14 cellular contexts compared by ENCODE assay signal in the genomic region with DNA sequence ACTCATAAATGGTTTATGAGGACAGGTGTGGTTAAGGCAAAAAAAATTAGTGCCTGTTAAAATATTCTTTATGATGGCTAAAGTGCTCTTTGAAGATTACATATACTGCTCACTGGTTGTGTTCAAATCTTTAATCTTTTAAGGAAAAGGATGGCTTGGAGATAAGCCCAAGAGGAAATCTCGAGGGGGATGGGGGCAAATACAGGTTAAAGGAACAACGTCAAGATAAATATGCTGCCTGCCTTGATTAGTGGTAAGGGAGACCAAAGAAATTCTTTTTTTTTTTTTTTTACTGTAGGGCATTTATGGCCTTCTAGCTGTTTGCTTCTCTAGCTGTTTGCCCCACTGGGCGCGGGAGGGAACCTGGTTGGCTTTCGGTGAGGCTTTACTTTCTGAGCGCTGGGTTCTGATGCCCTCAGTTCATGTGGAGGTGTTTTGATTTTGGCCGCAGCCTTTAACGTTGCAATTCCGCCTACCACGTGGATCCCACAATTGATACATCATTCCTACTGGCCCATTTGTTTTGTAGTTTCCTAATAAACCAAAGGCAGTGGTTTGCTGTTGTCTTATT. TPM values are rescaled to one million over a fixed set of nuclear protein-coding genes. Genes with fewer than 3 reads are reported as not detected.
DNase-seq lines count a peak whose midpoint lies in the region; ATAC-seq lines count a peak whose summit lies in the region.
"Had no signal": no experiment of that assay in that cellular context is flagged by ENCODE, and none has a peak within 500 bp of the region (broad histone marks: within the 10 kb centered on the region; RNA-seq: fewer than 3 reads in every experiment).

No MANE protein-coding gene starts in this region.

- no peaks in the 10 kb centered on the region for H3K27me3 Mint-ChIP-seq in activated T-cell treated with anti-CD3 and anti-CD28 coated beads, Interleukin-2, amount 50 U/mL, for 24 hours
- H3K27me3 Mint-ChIP-seq in activated CD8-positive, alpha-beta T cell treated with anti-CD3 and anti-CD28 coated beads, Interleukin-2, amount 10 ng/mL, durations not matched to agents 7 days and 5 days (ENCODE audit: low read depth) = no peaks in the 10 kb centered on the region
- peaks cover 10 to 12% (median 11%) of the 10 kb centered on the region in 3 donors for H3K27me3 Mint-ChIP-seq in immature natural killer cell (ENCODE audit: low read depth in 3 of 3)

- peaks cover 79% of the 10 kb centered on the region for H3K4me1 Mint-ChIP-seq in activated T-cell treated with anti-CD3 and anti-CD28 coated beads, Interleukin-2, amount 50 U/mL, for 24 hours (ENCODE audit: low read depth)
- H3K4me1 Mint-ChIP-seq in activated CD8-positive, alpha-beta T cell treated with anti-CD3 and anti-CD28 coated beads, Interleukin-2, amount 10 ng/mL, durations not matched to agents 7 days and 5 days (ENCODE audit: low read depth) = peaks cover 74% of the 10 kb centered on the region
- peaks cover 59 to 73% of the 10 kb centered on the region in 2 donors for H3K4me1 Mint-ChIP-seq in immature natural killer cell
- peaks cover 78% of the 10 kb centered on the region for H3K4me1 Mint-ChIP-seq in stimulated activated effector memory CD8-positive, alpha-beta T cell treated with anti-CD3 and anti-CD28 coated beads, Interleukin-12 subunit alpha, Interleukin-12 subunit beta, amount 100 ng/mL, for 72 hours

- peak overlapping the region; percentile 95 for H3K4me3 Mint-ChIP-seq in activated T-cell treated with anti-CD3 and anti-CD28 coated beads, Interleukin-2, amount 50 U/mL, for 24 hours
- peak overlapping the region; percentile 99 for H3K4me3 Mint-ChIP-seq in activated CD8-positive, alpha-beta T cell treated with anti-CD3 and anti-CD28 coated beads, Interleukin-2, amount 10 ng/mL, durations not matched to agents 7 days and 5 days
- no peak overlapping the region for H3K4me3 Mint-ChIP-seq in immature natural killer cell
- peak overlapping the region; percentile 96 for H3K4me3 Mint-ChIP-seq in stimulated activated effector memory CD8-positive, alpha-beta T cell treated with anti-CD3 and anti-CD28 coated beads, Interleukin-12 subunit alpha, Interleukin-12 subunit beta, amount 100 ng/mL, for 72 hours

- POLR2A ChIA-PET in activated CD8-positive, alpha-beta T cell treated with anti-CD3 and anti-CD28 coated beads, Interleukin-2, amount 10 ng/mL, durations not matched to agents 7 days and 5 days (lab: Charles Lee) = interaction anchor here (0.9 to 12.1 kb wide), 6 partner anchors 10 to 396 kb away, joined by 3 to 260 read pairs (median 4); no protein-coding TSS in a partner anchor

- CTCF ChIA-PET in activated CD8-positive, alpha-beta T cell treated with anti-CD3 and anti-CD28 coated beads, Interleukin-2, amount 10 ng/mL, durations not matched to agents 7 days and 5 days (lab: Charles Lee) = interaction anchor here (3.3 to 12.7 kb wide), 9 partner anchors 10 to 979 kb away, joined by 19 to 242 read pairs (median 79); no protein-coding TSS in a partner anchor

- no peak for DNase-seq in activated T-cell treated with anti-CD3 and anti-CD28 coated beads, Interleukin-2, amount 50 U/mL, for 24 hours
- no peak for DNase-seq in activated T-cell treated with anti-CD3 and anti-CD28 coated beads, Interleukin-2, amount 50 U/mL, for 1 hour
- peak; percentile 19 for DNase-seq in activated CD8-positive, alpha-beta T cell treated with anti-CD3 and anti-CD28 coated beads, Interleukin-2, amount 10 ng/mL, durations not matched to agents 7 days and 5 days
- DNase-seq in immature natural killer cell = no peak
- DNase-seq in stimulated activated effector memory CD8-positive, alpha-beta T cell treated with anti-CD3 and anti-CD28 coated beads, Interleukin-12 subunit alpha, Interleukin-12 subunit beta, amount 100 ng/mL, for 72 hours (ENCODE audit: low spot score in 2 of 2) = no peak
- no peak for DNase-seq in NCI-H748 (lab: John Stamatoyannopoulos, UW; ENCODE audit: unreplicated experiment)
- DNase-seq: ACHN; activated CD4-positive, alpha-beta T cell treated with anti-CD3 and anti-CD28 coated beads for 4 hours; effector CD4-positive, alpha-beta T cell; GOT3; stimulated activated CD4-positive, alpha-beta T cell treated with anti-CD3 and anti-CD28 coated beads, Interleukin-12 subunit alpha, Interleukin-12 subunit beta, amount 100 ng/mL, for 4 hours had no signal

- H3K9me3 Mint-ChIP-seq in activated T-cell treated with anti-CD3 and anti-CD28 coated beads, Interleukin-2, amount 50 U/mL, for 24 hours = no peaks in the 10 kb centered on the region
- no peaks in the 10 kb centered on the region for H3K9me3 Mint-ChIP-seq in activated CD8-positive, alpha-beta T cell treated with anti-CD3 and anti-CD28 coated beads, Interleukin-2, amount 10 ng/mL, durations not matched to agents 7 days and 5 days (ENCODE audit: insufficient read depth)
- H3K9me3 Mint-ChIP-seq in immature natural killer cell = no peaks in the 10 kb centered on the region
- H3K9me3 Mint-ChIP-seq in stimulated activated effector memory CD8-positive, alpha-beta T cell treated with anti-CD3 and anti-CD28 coated beads, Interleukin-12 subunit alpha, Interleukin-12 subunit beta, amount 100 ng/mL, for 72 hours = no peaks in the 10 kb centered on the region

- peak overlapping the region; percentile 100 for H3K27ac Mint-ChIP-seq in activated T-cell treated with anti-CD3 and anti-CD28 coated beads, Interleukin-2, amount 50 U/mL, for 24 hours
- peak overlapping the region; percentile 77 for H3K27ac Mint-ChIP-seq in activated CD8-positive, alpha-beta T cell treated with anti-CD3 and anti-CD28 coated beads, Interleukin-2, amount 10 ng/mL, durations not matched to agents 7 days and 5 days
- peak overlapping the region in 5 of 6 donors; percentile 3 to 66 (median 48) for H3K27ac Mint-ChIP-seq in immature natural killer cell
- peak overlapping the region; percentile 94 for H3K27ac Mint-ChIP-seq in stimulated activated effector memory CD8-positive, alpha-beta T cell treated with anti-CD3 and anti-CD28 coated beads, Interleukin-12 subunit alpha, Interleukin-12 subunit beta, amount 100 ng/mL, for 72 hours

- ATAC-seq in activated CD8-positive, alpha-beta T cell treated with anti-CD3 and anti-CD28 coated beads, Interleukin-2, amount 10 ng/mL, durations not matched to agents 7 days and 5 days = no peak
- ATAC-seq in stimulated activated effector memory CD8-positive, alpha-beta T cell treated with anti-CD3 and anti-CD28 coated beads, Interleukin-12 subunit alpha, Interleukin-12 subunit beta, amount 100 ng/mL, for 72 hours = no peak
- no peak for ATAC-seq in GM21390 (IDR thresholded peaks at IDR 0.05; ENCODE audit: unreplicated experiment)
- no peak for ATAC-seq in GM19467 (IDR thresholded peaks at IDR 0.05; ENCODE audit: unreplicated experiment)
- ATAC-seq: gastroesophageal sphincter had no signal

- H3K36me3 Mint-ChIP-seq in activated T-cell treated with anti-CD3 and anti-CD28 coated beads, Interleukin-2, amount 50 U/mL, for 24 hours (ENCODE audit: low read depth) = peaks cover 100% of the 10 kb centered on the region
- H3K36me3 Mint-ChIP-seq in activated CD8-positive, alpha-beta T cell treated with anti-CD3 and anti-CD28 coated beads, Interleukin-2, amount 10 ng/mL, durations not matched to agents 7 days and 5 days (ENCODE audit: low read depth) = peaks cover 96% of the 10 kb centered on the region
- H3K36me3 Mint-ChIP-seq in immature natural killer cell = peaks cover 16 to 51% (median 17%) of the 10 kb centered on the region in 3 donors
- peaks cover 100% of the 10 kb centered on the region for H3K36me3 Mint-ChIP-seq in stimulated activated effector memory CD8-positive, alpha-beta T cell treated with anti-CD3 and anti-CD28 coated beads, Interleukin-12 subunit alpha, Interleukin-12 subunit beta, amount 100 ng/mL, for 72 hours

RNA-seq across cellular contexts. Expression of gene CCND2, which starts 5.6 kb away (rescaled TPM):
- total RNA-seq in activated CD8-positive, alpha-beta T cell treated with anti-CD3 and anti-CD28 coated beads, Interleukin-2, amount 10 ng/mL, durations not matched to agents 7 days and 5 days = 100 to 1,000 TPM; 572 to 592 TPM
- 10 to 100 TPM; 47.5 to 83.3 (median 71.4) TPM for polyA plus RNA-seq in immature natural killer cell

RNA-seq across cellular contexts. Expression of gene TIGAR, which starts 41.8 kb away (rescaled TPM):
- total RNA-seq in activated CD8-positive, alpha-beta T cell treated with anti-CD3 and anti-CD28 coated beads, Interleukin-2, amount 10 ng/mL, durations not matched to agents 7 days and 5 days = 10 to 100 TPM; 14.7 to 15.8 TPM
- 1 to 10 TPM; 2.1 to 8.9 (median 4.3) TPM for polyA plus RNA-seq in immature natural killer cell

Comparison
In these comparisons a context has a peak if more than half of its experiments do, and no peak if none do; other contexts are left out.
1. H3K27ac Mint-ChIP-seq: peak in every context shown above with its lines; median percentile 100 in activated T-cell treated with anti-CD3 and anti-CD28 coated beads, Interleukin-2, amount 50 U/mL, for 24 hours; 94 in stimulated activated effector memory CD8-positive, alpha-beta T cell treated with anti-CD3 and anti-CD28 coated beads, Interleukin-12 subunit alpha, Interleukin-12 subunit beta, amount 100 ng/mL, for 72 hours; 77 in activated CD8-positive, alpha-beta T cell treated with anti-CD3 and anti-CD28 coated beads, Interleukin-2, amount 10 ng/mL, durations not matched to agents 7 days and 5 days; 48 in immature natural killer cell.
2. H3K4me3 Mint-ChIP-seq: peak in activated T-cell treated with anti-CD3 and anti-CD28 coated beads, Interleukin-2, amount 50 U/mL, for 24 hours (single experiment), activated CD8-positive, alpha-beta T cell treated with anti-CD3 and anti-CD28 coated beads, Interleukin-2, amount 10 ng/mL, durations not matched to agents 7 days and 5 days (single experiment) and stimulated activated effector memory CD8-positive, alpha-beta T cell treated with anti-CD3 and anti-CD28 coated beads, Interleukin-12 subunit alpha, Interleukin-12 subunit beta, amount 100 ng/mL, for 72 hours (single experiment); none in immature natural killer cell (0 of 5).